Comparison of ENCODE assay signal across 1 cellular context in the genomic region with DNA sequence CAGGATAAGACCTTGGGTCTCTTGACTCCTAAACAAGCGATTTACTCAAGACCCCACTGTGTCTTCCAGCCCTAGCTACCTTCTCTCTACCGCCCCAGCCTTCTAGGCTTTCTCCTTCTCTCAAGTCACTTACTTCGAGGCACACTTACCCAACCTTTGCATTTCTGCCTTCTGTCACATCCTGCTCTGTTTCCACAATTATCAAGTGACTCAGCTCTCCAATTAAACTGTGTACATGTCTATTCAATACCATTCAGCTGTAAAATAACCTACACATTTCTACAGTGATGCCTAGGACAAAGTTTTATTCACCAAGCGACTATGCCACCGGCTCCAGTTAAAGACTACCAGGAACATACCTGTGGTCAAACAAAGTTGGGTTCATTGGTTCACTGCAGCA.
TF ChIP-seq lines count a peak whose summit lies in the region.

No MANE protein-coding gene starts in this region.

TF ChIP-seq in GM23338, 12 proteins besides CTCF, POLR2A, EP300 and RAD21 (continued from another document):
- TF ChIP-seq ZNF462 (CRISPR knock-in tag; IDR thresholded peaks at IDR 0.05) (no peak), EZH2phosphoT487 (IDR thresholded peaks at IDR 0.05; ENCODE audit: unreplicated experiment) (no peak), ZNF114 (CRISPR knock-in tag; IDR thresholded peaks at IDR 0.05) (no peak), STAT1 (IDR thresholded peaks at IDR 0.05; ENCODE audit: unreplicated experiment) (no peak), REST (IDR thresholded peaks at IDR 0.05; ENCODE audit: unreplicated experiment) (no peak)
